In the genomic region with DNA sequence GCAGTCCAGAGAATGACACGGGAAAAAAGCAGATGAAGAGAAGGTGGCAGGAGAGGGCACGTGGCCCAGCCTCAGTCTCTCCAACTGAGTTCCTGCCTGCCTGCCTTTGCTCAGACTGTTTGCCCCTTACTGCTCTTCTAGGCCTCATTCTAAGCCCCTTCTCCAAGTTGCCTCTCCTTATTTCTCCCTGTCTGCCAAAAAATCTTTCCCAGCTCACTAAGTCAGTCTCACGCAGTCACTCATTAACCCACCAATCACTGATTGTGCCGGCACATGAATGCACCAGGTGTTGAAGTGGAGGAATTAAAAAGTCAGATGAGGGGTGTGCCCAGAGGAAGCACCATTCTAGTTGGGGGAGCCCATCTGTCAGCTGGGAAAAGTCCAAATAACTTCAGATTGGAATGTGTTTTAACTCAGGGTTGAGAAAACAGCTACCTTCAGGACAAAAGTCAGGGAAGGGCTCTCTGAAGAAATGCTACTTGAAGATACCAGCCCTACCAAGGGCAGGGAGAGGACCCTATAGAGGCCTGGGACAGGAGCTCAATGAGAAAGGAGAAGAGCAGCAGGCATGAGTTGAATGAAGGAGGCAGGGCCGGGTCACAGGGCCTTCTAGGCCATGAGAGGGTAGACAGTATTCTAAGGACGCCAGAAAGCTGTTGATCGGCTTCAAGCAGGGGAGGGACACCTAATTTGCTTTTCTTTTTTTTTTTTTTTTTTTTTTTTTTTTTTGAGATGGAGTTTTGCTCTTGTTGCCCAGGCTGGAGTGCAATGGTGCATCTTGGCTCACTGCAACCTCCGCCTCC, we compare ENCODE assay signal across 1 cellular context.
TF ChIP-seq lines count a peak whose summit lies in the region.

No MANE protein-coding gene starts in this region.

TF ChIP-seq in IMR-90, 13 proteins besides CTCF, POLR2A, EP300 and RAD21:
- TF ChIP-seq FOS (IDR thresholded peaks at IDR 0.05; ENCODE audit: low read depth, low read length), result no peak
- TF ChIP-seq CEBPB (IDR thresholded peaks at IDR 0.05; ENCODE audit: low read depth, low read length), result no peak
- TF ChIP-seq SMC3 (IDR thresholded peaks at IDR 0.05; ENCODE audit: low read depth, low read length), result no peak
